In genomic region chr1:47823016-47823843, GRCh38 we compare ENCODE assay signal across 16 cellular contexts.
DNase-seq lines count a peak whose midpoint lies in the region; ATAC-seq, FAIRE-seq and TF ChIP-seq lines count a peak whose summit lies in the region.
"Had no signal": no experiment of that assay in that cellular context is flagged by ENCODE, and none has a peak within 500 bp of the region (broad histone marks: within the 10 kb centered on the region; RNA-seq: fewer than 3 reads in every experiment).

No MANE protein-coding gene starts in this region.

- H3K27ac ChIP-seq in HEK293 (ENCODE audit: extremely low read depth, low read depth, low read length) (no peak overlapping the region), HepG2 (ENCODE audit: extremely low read length, insufficient read depth, low read length) (no peak overlapping the region), tibial artery (peak overlapping the region; percentile 55 to 87)
- H3K27ac ChIP-seq: BLaER1, HL-60 had no signal

- H3K36me3 ChIP-seq in HEK293 (ENCODE audit: control insufficient read depth in 2 of 2, insufficient read depth in 1 of 2, low read length in 2 of 2) (no peaks in the 10 kb centered on the region), HepG2 (replicated peaks in 1 of 2; ENCODE audit: control insufficient read depth in 1 of 2, insufficient read depth in 2 of 2, low read length in 2 of 2) (no peaks in the 10 kb centered on the region), tibial artery (no peaks in the 10 kb centered on the region)
- H3K36me3 ChIP-seq: BLaER1 had no signal

- in situ Hi-C loops in HepG2 (cut with HindIII; ENCODE audit: extremely low pct_ligation_motif_present, low pct_unique_long_range_greater_than_20kb) = no loop called here
- in situ Hi-C loops in GM13976 (cut with MboI; ENCODE audit: low sequenced_read_pairs, unreplicated experiment) = no loop called here

- H3K4me3 ChIP-seq in HEK293 (ENCODE audit: low read depth, low read length) (no peak overlapping the region), HepG2 (replicated peaks in 1 of 3; ENCODE audit: insufficient read depth in 1 of 3, low read depth in 2 of 3, low read length in 3 of 3) (no peak overlapping the region), tibial artery (no peak overlapping the region)
- H3K4me3 ChIP-seq: BLaER1 had no signal

- BruUV-seq in HepG2 (replicated peaks; lab: Mats Ljungman, UMichigan) = no TSS peak

- H2AFZ ChIP-seq in HepG2 (ENCODE audit: low read length) = no peak overlapping the region

- ATAC-seq in HepG2 = no peak
- ATAC-seq: Panc1 had no signal

- no peak overlapping the region for H3K4me2 ChIP-seq in HepG2 (ENCODE audit: low read depth, low read length)
- H3K4me2 ChIP-seq: BLaER1 had no signal

- POLR2A ChIA-PET in HEK293 (lab: Yijun Ruan, JAX) (no interaction called here), HepG2 (lab: Yijun Ruan, JAX) (no interaction called here)

- CTCF ChIA-PET in HEK293 (lab: Yijun Ruan, JAX) = no interaction called here
- CTCF ChIA-PET in HepG2 (lab: Yijun Ruan, JAX; ENCODE audit: low intra/inter-chr PET ratio, low total read pairs) = no interaction called here

- DNase-seq in SK-N-DZ (ENCODE audit: low spot score) (peak; percentile 89), HepG2 (ENCODE audit: low spot score) (no peak), tibial artery (no peak), GM13976 (ENCODE audit: low spot score) (no peak), NCI-H510A treated with DMSO at 0.1 percent for 48 hours (lab: John Stamatoyannopoulos, UW) (no peak)
- DNase-seq in activated CD4-positive, CD25-positive, alpha-beta regulatory T cell treated with anti-CD3 and anti-CD28 coated beads, Interleukin-2, amount 50 U/mL, for 72 hours = no peak
- DNase-seq: CD8-positive, alpha-beta memory T cell; KG1; NCI-H1048; NCI-H446; NCI-H748 treated with DMSO at 0.1 percent for 48 hours; SHP77 had no signal

- FAIRE-seq in HepG2 (lab: Jason Lieb, UNC) = no peak

- WGBS in HepG2 (ENCODE audit: low lambda C conversion rate) = 81% methylated on average over 4 of the region's 10 CpGs

- H3K27me3 ChIP-seq in HepG2 (ENCODE audit: control insufficient read depth in 1 of 2, insufficient read depth in 2 of 2, low read length in 2 of 2) (no peaks in the 10 kb centered on the region), tibial artery (no peaks in the 10 kb centered on the region)
- H3K27me3 ChIP-seq: BLaER1 had no signal

- H3K9ac ChIP-seq in HepG2 (ENCODE audit: insufficient read depth, low read depth, low read length) = no peak overlapping the region
- H3K9ac ChIP-seq: BLaER1 had no signal

- no peak for TF ChIP-seq POLR2A in HepG2 (IDR thresholded peaks at IDR 0.05; ENCODE audit: insufficient read depth in 1 of 2, low read depth in 2 of 2, low read length in 2 of 2)

- no peaks in the 10 kb centered on the region for H3K4me1 ChIP-seq in HEK293 (ENCODE audit: control insufficient read depth, insufficient read depth, low read length)
- H3K4me1 ChIP-seq in HepG2 (ENCODE audit: insufficient read depth, low read length) = peaks cover 96% of the 10 kb centered on the region
- H3K4me1 ChIP-seq in tibial artery = peaks cover 0 to 98% (median 78%) of the 10 kb centered on the region in 4 donors
- H3K4me1 ChIP-seq: BLaER1 had no signal

- no peak for TF ChIP-seq RAD21 in HepG2 (CRISPR knock-in tag; IDR thresholded peaks at IDR 0.05)

- TF ChIP-seq CTCF in HEK293 (tag by site-specific recombination; IDR thresholded peaks at IDR 0.05) (no peak), HepG2 (CRISPR knock-in tag; IDR thresholded peaks at IDR 0.05) (no peak), tibial artery (IDR thresholded peaks at IDR 0.05) (no peak), GM13976 (IDR thresholded peaks at IDR 0.05; ENCODE audit: borderline replicate concordance, control extremely low read depth, extremely low read depth, insufficient read depth, missing control alignments) (no peak)

- intact Hi-C loops in HepG2 (cut with micrococcal nuclease; ENCODE audit: unreplicated experiment) (no loop called here), tibial artery (cut with DNase I; ENCODE audit: low total_unique reads) (no loop called here)

- H3K9me3 ChIP-seq in HEK293 (ENCODE audit: control insufficient read depth, insufficient read depth, low read depth, low read length) = no peaks in the 10 kb centered on the region
- H3K9me3 ChIP-seq in HepG2 (ENCODE audit: low read length) = no peaks in the 10 kb centered on the region
- no peaks in the 10 kb centered on the region for H3K9me3 ChIP-seq in tibial artery
- H3K9me3 ChIP-seq: BLaER1 had no signal

- H4K20me1 ChIP-seq in HepG2 (ENCODE audit: insufficient read depth, low read length) = no peaks in the 10 kb centered on the region
- H4K20me1 ChIP-seq: BLaER1 had no signal

- no peaks in the 10 kb centered on the region for H3K79me2 ChIP-seq in HepG2 (ENCODE audit: insufficient read depth, low read length)

- no peak for TF ChIP-seq EP300 in HepG2 (IDR thresholded peaks at IDR 0.05; ENCODE audit: low read depth in 2 of 2, low read length in 2 of 2)
- no peak for TF ChIP-seq EP300 in HepG2 (CRISPR knock-in tag; IDR thresholded peaks at IDR 0.05; ENCODE audit: borderline replicate concordance)

TF ChIP-seq in HEK293, 187 proteins besides CTCF, POLR2A, EP300 and RAD21:
- TF ChIP-seq ZNF341 (tag by site-specific recombination; IDR thresholded peaks at IDR 0.05; ENCODE audit: low read depth) (peak; percentile 75), ZNF184 (tag by site-specific recombination; IDR thresholded peaks at IDR 0.05) (no peak), ZNF501 (tag by site-specific recombination; IDR thresholded peaks at IDR 0.05) (no peak), ZNF221 (tag by site-specific recombination; IDR thresholded peaks at IDR 0.05; ENCODE audit: borderline replicate concordance) (no peak)

TF ChIP-seq in HepG2, 621 proteins besides CTCF, POLR2A, EP300 and RAD21:
- TF ChIP-seq ZNF44 (CRISPR knock-in tag; IDR thresholded peaks at IDR 0.05) (no peak), MAFF (IDR thresholded peaks at IDR 0.05; ENCODE audit: low read depth, low read length) (peak; percentile 83), MAFK (conservative IDR thresholded peaks at IDR 0.05 in 1 of 2, IDR thresholded peaks at IDR 0.05 in 1 of 2; ENCODE audit: low read length in 2 of 2) (peak; percentile 87 to 89), ZNF687 (CRISPR knock-in tag; IDR thresholded peaks at IDR 0.05) (peak; percentile 43), ZNF605 (CRISPR knock-in tag; IDR thresholded peaks at IDR 0.05) (no peak), HNF1B (CRISPR knock-in tag; IDR thresholded peaks at IDR 0.05) (no peak), MED8 (CRISPR knock-in tag; IDR thresholded peaks at IDR 0.05; ENCODE audit: insufficient replicate concordance) (no peak)

Comparison
In these comparisons a context has a peak if more than half of its experiments do, and no peak if none do; other contexts are left out.
1. H3K27ac ChIP-seq: peak in tibial artery (2 of 2); none in HEK293 (single experiment) and HepG2 (single experiment).